Comparison of ENCODE assay signal across 8 cellular contexts in genomic region chr11:74011360-74012071, GRCh38. TPM values are rescaled to one million over a fixed set of nuclear protein-coding genes. Genes with fewer than 3 reads are reported as not detected.
DNase-seq lines count a peak whose midpoint lies in the region; ATAC-seq and TF ChIP-seq lines count a peak whose summit lies in the region.

No MANE protein-coding gene starts in this region.

- no peak overlapping the region for H3K4me3 ChIP-seq in skeletal muscle cell (ENCODE audit: low read depth, low read length)

- H3K36me3 Mint-ChIP-seq in activated T-helper 17 cell treated with anti-CD3 and anti-CD28 coated beads, Interleukin-2, amount 50 U/mL, for 72 hours (ENCODE audit: low read depth): peaks cover 41% of the 10 kb centered on the region
- peaks cover 3% of the 10 kb centered on the region; the same call in 1 of the 2 replicates for H3K36me3 Mint-ChIP-seq in WTC11

- H3K4me1 Mint-ChIP-seq in activated T-helper 17 cell treated with anti-CD3 and anti-CD28 coated beads, Interleukin-2, amount 50 U/mL, for 72 hours: peaks cover 53% of the 10 kb centered on the region
- H3K4me1 Mint-ChIP-seq in WTC11: peaks cover 7% of the 10 kb centered on the region

- H3K27ac Mint-ChIP-seq in activated T-helper 17 cell treated with anti-CD3 and anti-CD28 coated beads, Interleukin-2, amount 50 U/mL, for 72 hours: peak overlapping the region; percentile 99
- no peak overlapping the region for H3K27ac Mint-ChIP-seq in WTC11

- peak overlapping the region; percentile 78 for H3K4me3 Mint-ChIP-seq in activated T-helper 17 cell treated with anti-CD3 and anti-CD28 coated beads, Interleukin-2, amount 50 U/mL, for 72 hours
- no peak overlapping the region for H3K4me3 Mint-ChIP-seq in WTC11

- TF ChIP-seq CTCF in WTC11 (IDR thresholded peaks at IDR 0.05): no peak

- DNase-seq in GM19240 (ENCODE audit: insufficient read length, low spot score): peak; percentile 41
- DNase-seq in skeletal muscle cell (ENCODE audit: low read depth): peak; percentile 39
- no peak for DNase-seq in WTC11 (ENCODE audit: low spot score)
- DNase-seq in NCI-H2081 (lab: John Stamatoyannopoulos, UW): no peak
- no peak for DNase-seq in globus pallidus (ENCODE audit: low spot score)

- no peaks in the 10 kb centered on the region for H3K27me3 Mint-ChIP-seq in activated T-helper 17 cell treated with anti-CD3 and anti-CD28 coated beads, Interleukin-2, amount 50 U/mL, for 72 hours
- no peaks in the 10 kb centered on the region for H3K27me3 Mint-ChIP-seq in WTC11 (ENCODE audit: low read depth)

- CTCF ChIA-PET in WTC11 (lab: Charles Lee): no interaction called here

- peaks cover 4% of the 10 kb centered on the region for H3K9me3 Mint-ChIP-seq in activated T-helper 17 cell treated with anti-CD3 and anti-CD28 coated beads, Interleukin-2, amount 50 U/mL, for 72 hours
- H3K9me3 Mint-ChIP-seq in WTC11: no peaks in the 10 kb centered on the region

- ATAC-seq in HG03280 (IDR thresholded peaks at IDR 0.05; ENCODE audit: unreplicated experiment) (peak; percentile 69), WTC11 (no peak), GM21717 (IDR thresholded peaks at IDR 0.05; ENCODE audit: unreplicated experiment) (no peak)
- peak; percentile 81 for ATAC-seq in activated T-helper 17 cell treated with anti-CD3 and anti-CD28 coated beads, Interleukin-2, amount 50 U/mL, for 72 hours (replicated peaks)

- POLR2A ChIA-PET in WTC11 (lab: Charles Lee): no interaction called here

TF ChIP-seq in WTC11, 78 proteins besides CTCF, POLR2A, EP300 and RAD21:
- TF ChIP-seq PRRX2 (CRISPR knock-in tag; IDR thresholded peaks at IDR 0.05) (no peak), HMGA2 (CRISPR knock-in tag; IDR thresholded peaks at IDR 0.05) (no peak), JUN (CRISPR knock-in tag; IDR thresholded peaks at IDR 0.05) (no peak)

RNA-seq across cellular contexts. Expression of gene UCP3, which starts 2.6 kb away (rescaled TPM):
- 1 to 10 TPM; 4.3 to 6.6 TPM for total RNA-seq in activated T-helper 17 cell treated with anti-CD3 and anti-CD28 coated beads, Interleukin-2, amount 50 U/mL, for 72 hours
- 0.50 to 0.73 TPM (median 0.55 TPM) in 3 replicates for total RNA-seq in WTC11 (2021)

RNA-seq across cellular contexts. Expression of gene UCP2, which starts 28.9 kb away (rescaled TPM):
- 100 to 1,000 TPM; 199 to 269 TPM for total RNA-seq in activated T-helper 17 cell treated with anti-CD3 and anti-CD28 coated beads, Interleukin-2, amount 50 U/mL, for 72 hours
- 54.0 to 66.8 TPM (median 64.2 TPM) in 3 replicates for total RNA-seq in WTC11 (2021)

Comparison
In these comparisons a context has a peak if more than half of its experiments do, and no peak if none do; other contexts are left out.
1. DNase-seq: peak in GM19240 (single experiment) and skeletal muscle cell (single experiment); none in WTC11 (single experiment), NCI-H2081 (0 of 2) and globus pallidus (single experiment).
2. ATAC-seq: peak in HG03280 (single experiment) and activated T-helper 17 cell treated with anti-CD3 and anti-CD28 coated beads, Interleukin-2, amount 50 U/mL, for 72 hours (single experiment); none in WTC11 (single experiment) and GM21717 (single experiment).